Comparison of ENCODE assay signal across 19 cellular contexts in genomic region chr15:42053914-42054313, GRCh38. TPM values are rescaled to one million over a fixed set of nuclear protein-coding genes. Genes with fewer than 3 reads are reported as not detected.
DNase-seq lines count a peak whose midpoint lies in the region; ATAC-seq and TF ChIP-seq lines count a peak whose summit lies in the region.
"Had no signal": no experiment of that assay in that cellular context is flagged by ENCODE, and none has a peak within 500 bp of the region (broad histone marks: within the 10 kb centered on the region; RNA-seq: fewer than 3 reads in every experiment).

No MANE protein-coding gene starts in this region.

- ATAC-seq in PC-3, result no peak
- peak; percentile 81 for ATAC-seq in body of pancreas
- no peak for ATAC-seq in lung (ENCODE audit: insufficient read depth, low FRiP score)
- ATAC-seq in T-cell (replicated peaks in 1 of 4), result no peak
- ATAC-seq: HepG2, Panc1 had no signal

- H3F3A ChIP-seq in PC-3 (ENCODE audit: low read length, unreplicated experiment), result no peaks in the 10 kb centered on the region

- TF ChIP-seq POLR2A in body of pancreas (IDR thresholded peaks at IDR 0.05), result no peak
- no peak for TF ChIP-seq POLR2A in stomach (IDR thresholded peaks at IDR 0.05)

- TF ChIP-seq CTCF in PC-3 (conservative IDR thresholded peaks at IDR 0.05; ENCODE audit: low read depth, low read length) (no peak), body of pancreas (IDR thresholded peaks at IDR 0.05) (no peak), lung (IDR thresholded peaks at IDR 0.05; ENCODE audit: control extremely low read depth, extremely low read depth) (no peak), stomach (IDR thresholded peaks at IDR 0.05) (no peak)

- CTCF ChIA-PET in PC-3 (lab: Charles Lee) (no interaction called here), T-cell (lab: Charles Lee) (interaction anchor here in 1 of 2 donors (0.6 to 1.0 kb wide), 2 partner anchors 9 to 485 kb away, joined by 3 read pairs; no protein-coding TSS in a partner anchor)

- H3K27me3 Mint-ChIP-seq in T-cell, result peaks cover 21 to 51% of the 10 kb centered on the region in 2 donors

- H4K20me1 ChIP-seq in PC-3 (ENCODE audit: low read length), result no peaks in the 10 kb centered on the region

- H3K9me2 ChIP-seq in PC-3 (replicated peaks; ENCODE audit: low read length), result no peaks in the 10 kb centered on the region

- H3K27ac Mint-ChIP-seq in T-cell, result no peak overlapping the region
- H3K27ac Mint-ChIP-seq: HFFc6 had no signal

- H3K9me3 ChIP-seq in PC-3 (ENCODE audit: low read length), result no peaks in the 10 kb centered on the region
- H3K9me3 ChIP-seq in body of pancreas, result no peaks in the 10 kb centered on the region
- no peaks in the 10 kb centered on the region for H3K9me3 ChIP-seq in lung (ENCODE audit: control insufficient read depth in 2 of 2, insufficient read depth in 1 of 2, low read length in 1 of 2)
- H3K9me3 ChIP-seq in stomach, result no peaks in the 10 kb centered on the region

- POLR2A ChIA-PET in PC-3 (lab: Charles Lee; ENCODE audit: unreplicated experiment), result interaction anchor here (0.7 kb wide), 1 partner anchor 25 kb away, joined by 3 read pairs; no protein-coding TSS in a partner anchor
- POLR2A ChIA-PET in T-cell (lab: Charles Lee), result no interaction called here

- TF ChIP-seq EP300 in stomach (IDR thresholded peaks at IDR 0.05), result no peak

- H3K4me3 ChIP-seq in PC-3 (ENCODE audit: low read length), result no peak overlapping the region
- H3K4me3 ChIP-seq in body of pancreas, result no peak overlapping the region
- H3K4me3 ChIP-seq in lung, result no peak overlapping the region
- H3K4me3 ChIP-seq in stomach, result no peak overlapping the region

- H3K9me3 Mint-ChIP-seq in T-cell, result no peaks in the 10 kb centered on the region
- H3K9me3 Mint-ChIP-seq: HFFc6 had no signal

- H3K4me3 Mint-ChIP-seq in T-cell, result no peak overlapping the region
- H3K4me3 Mint-ChIP-seq: HFFc6 had no signal

- no peak for DNase-seq in PC-3
- peak; percentile 78 to 87 (median 86) for DNase-seq in body of pancreas
- peak; percentile 54 for DNase-seq in lung (ENCODE audit: low spot score)
- DNase-seq in stomach, result peak; percentile 57
- no peak for DNase-seq in T-cell
- no peak for DNase-seq in NAMALWA (ENCODE audit: low spot score)
- no peak for DNase-seq in hypothalamus (lab: John Stamatoyannopoulos, UW)
- DNase-seq: ACHN, AML-193, COR-L47, HFFc6, KG1, NCI-H1048, NCI-H1436 treated with DMSO at 0.1 percent for 48 hours, NCI-H2029 treated with DMSO at 0.1 percent for 48 hours, NCI-H510A treated with DMSO at 0.1 percent for 48 hours, SHP77 had no signal

- no peak overlapping the region for H3K9ac ChIP-seq in PC-3 (ENCODE audit: low read length)

- 0 out of 2 replicates have a peak overlapping the region, but pooled peaks have one; percentile 14 for H2AFZ ChIP-seq in PC-3 (ENCODE audit: low read length)

- H3K27ac ChIP-seq in PC-3 (ENCODE audit: low read length) (no peak overlapping the region), body of pancreas (peak overlapping the region in 3 of 4 donors; percentile 66 to 79 (median 78)), lung (ENCODE audit: low read depth in 1 of 2, low read length in 1 of 2) (no peak overlapping the region), stomach (no peak overlapping the region)

- no peaks in the 10 kb centered on the region for H3K27me3 ChIP-seq in PC-3 (ENCODE audit: low read length)
- no peaks in the 10 kb centered on the region for H3K27me3 ChIP-seq in body of pancreas
- no peaks in the 10 kb centered on the region for H3K27me3 ChIP-seq in lung (ENCODE audit: control insufficient read depth, insufficient read depth)
- H3K27me3 ChIP-seq in stomach, result peaks cover 0 to 12% (median 5%) of the 10 kb centered on the region in 3 donors

- no peaks in the 10 kb centered on the region for H3K79me2 ChIP-seq in PC-3 (ENCODE audit: low read length)

- no peaks in the 10 kb centered on the region for H3K36me3 ChIP-seq in PC-3 (ENCODE audit: low read depth, low read length)
- no peaks in the 10 kb centered on the region for H3K36me3 ChIP-seq in body of pancreas (replicated peaks in 1 of 2; ENCODE audit: insufficient read depth in 1 of 2, low read depth in 2 of 2)
- H3K36me3 ChIP-seq in lung (ENCODE audit: control insufficient read depth in 2 of 2, insufficient read depth in 2 of 2, low read length in 2 of 2), result no peaks in the 10 kb centered on the region
- H3K36me3 ChIP-seq in stomach, result no peaks in the 10 kb centered on the region

- BruUV-seq in PC-3 (replicated peaks; lab: Mats Ljungman, UMichigan), result no TSS peak

- 22 to 29% methylated on average over 2 of the region's 2 CpGs for WGBS in body of pancreas, 2 donors
- WGBS in lung, 2 donors, result 74 to 88% methylated on average over 2 of the region's 2 CpGs
- WGBS in stomach, 5 donors, result 46 to 65% (median 58%) methylated on average over 2 of the region's 2 CpGs

- intact Hi-C loops in PC-3 (cut with micrococcal nuclease), result no loop called here
- intact Hi-C loops in body of pancreas (cut with DNase I), result no loop called here
- intact Hi-C loops in stomach (cut with DNase I; ENCODE audit: low total_unique reads), result no loop called here

- no peak overlapping the region for H3K4me2 ChIP-seq in PC-3 (ENCODE audit: low read length)

- no peaks in the 10 kb centered on the region for H3K36me3 Mint-ChIP-seq in T-cell

- peaks cover 8 to 17% (median 12%) of the 10 kb centered on the region in 3 donors for H3K4me1 Mint-ChIP-seq in T-cell

- H3K4me1 ChIP-seq in PC-3 (ENCODE audit: insufficient read depth, low read length), result peaks cover 19% of the 10 kb centered on the region
- H3K4me1 ChIP-seq in body of pancreas, result peaks cover 45% of the 10 kb centered on the region
- peaks cover 6 to 7% of the 10 kb centered on the region in 2 donors for H3K4me1 ChIP-seq in lung (ENCODE audit: control insufficient read depth in 2 of 2, insufficient read depth in 2 of 2, low read length in 2 of 2)
- peaks cover 11 to 16% (median 12%) of the 10 kb centered on the region in 4 donors for H3K4me1 ChIP-seq in stomach

RNA-seq across cellular contexts. Expression of gene PLA2G4E, which starts 33.1 kb away (rescaled TPM):
- total RNA-seq in PC-3 (2014; rRNA removed) (not detected in 2 replicates), body of pancreas (not detected), lung (1 to 10 TPM in 1 of 2 donors, not detected in 1; 1.7 TPM), stomach (not detected), T-cell (not detected)
- polyA plus RNA-seq in lung (1 to 10 TPM in 1 of 2 donors, under 1 TPM in 1; 0.38 to 1.7 TPM), stomach (under 1 TPM in 1 of 3 donors, not detected in 2; 0.78 TPM)
- total RNA-seq: HepG2, HFFc6 had no signal
- polyA plus RNA-seq: HepG2 had no signal

RNA-seq across cellular contexts. Expression of gene PLA2G4D, which starts 40.4 kb away (rescaled TPM):
- total RNA-seq in PC-3 (2014; rRNA removed), result 0.17 and 0.55 TPM in 2 replicates
- not detected for total RNA-seq in body of pancreas
- total RNA-seq in lung, result under 1 TPM in 1 of 2 donors, not detected in 1; 0.15 TPM
- under 1 TPM; 0.12 to 0.31 TPM for polyA plus RNA-seq in lung
- 1 to 10 TPM in 2 of 5 donors, not detected in 3; 1.2 to 2.9 TPM for total RNA-seq in stomach
- 1 to 10 TPM in 1 of 3 donors, under 1 TPM in 1, not detected in 1; 0.18 to 3.2 TPM for polyA plus RNA-seq in stomach
- not detected for total RNA-seq in T-cell
- total RNA-seq: HFFc6 had no signal

Comparison
In these comparisons a context has a peak if more than half of its experiments do, and no peak if none do; other contexts are left out.
1. DNase-seq: peak in body of pancreas (4 of 4), lung (single experiment) and stomach (single experiment); none in PC-3 (single experiment), T-cell (0 of 34), NAMALWA (single experiment) and hypothalamus (0 of 51).
2. H3K27ac ChIP-seq: peak in body of pancreas (3 of 4); none in PC-3 (single experiment), lung (0 of 2) and stomach (0 of 5).